ENCODE assay signal across 18 cellular contexts in the genomic region with DNA sequence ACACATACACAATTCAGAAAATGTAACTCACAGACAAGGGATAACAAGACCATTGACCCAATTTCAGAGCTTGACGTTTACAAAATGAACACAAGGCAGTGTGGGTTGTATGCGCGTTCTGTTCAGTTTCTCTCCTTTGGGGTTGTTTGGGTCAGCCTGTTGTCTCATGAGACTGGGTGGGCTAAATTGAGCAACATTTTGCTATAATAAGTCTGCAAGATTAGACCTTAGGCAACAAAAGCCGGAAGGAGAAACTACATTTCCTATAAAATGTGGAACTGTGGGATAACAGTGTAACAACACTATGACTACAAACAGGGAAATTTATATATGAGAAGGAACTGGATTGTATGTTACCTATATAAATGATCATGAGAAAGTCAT. TPM values are rescaled to one million over a fixed set of nuclear protein-coding genes. Genes with fewer than 3 reads are reported as not detected.
DNase-seq lines count a peak whose midpoint lies in the region; ATAC-seq, FAIRE-seq and TF ChIP-seq lines count a peak whose summit lies in the region.
"Had no signal": no experiment of that assay in that cellular context is flagged by ENCODE, and none has a peak within 500 bp of the region (broad histone marks: within the 10 kb centered on the region; RNA-seq: fewer than 3 reads in every experiment).

No MANE protein-coding gene starts in this region.

- H3K36me3 ChIP-seq in liver (ENCODE audit: control insufficient read depth in 4 of 4, insufficient read depth in 3 of 4, low read depth in 1 of 4, low read length in 3 of 4) (no peaks in the 10 kb centered on the region), HepG2 (replicated peaks in 1 of 2; ENCODE audit: control insufficient read depth in 1 of 2, insufficient read depth in 2 of 2, low read length in 2 of 2) (no peaks in the 10 kb centered on the region), gastroesophageal sphincter (no peaks in the 10 kb centered on the region)

- TF ChIP-seq EP300 in HepG2 (IDR thresholded peaks at IDR 0.05; ENCODE audit: low read depth in 2 of 2, low read length in 2 of 2) (no peak), HepG2 (CRISPR knock-in tag; IDR thresholded peaks at IDR 0.05; ENCODE audit: borderline replicate concordance) (no peak), gastroesophageal sphincter (IDR thresholded peaks at IDR 0.05) (no peak)

- TF ChIP-seq POLR2A in HepG2 (IDR thresholded peaks at IDR 0.05; ENCODE audit: insufficient read depth in 1 of 2, low read depth in 2 of 2, low read length in 2 of 2) (no peak), gastroesophageal sphincter (IDR thresholded peaks at IDR 0.05) (no peak)

- no peaks in the 10 kb centered on the region for H4K20me1 ChIP-seq in HepG2 (ENCODE audit: insufficient read depth, low read length)

- H3K9me3 ChIP-seq in liver (ENCODE audit: control insufficient read depth in 4 of 4, low read length in 3 of 4): no peaks in the 10 kb centered on the region
- no peaks in the 10 kb centered on the region for H3K9me3 ChIP-seq in HepG2 (ENCODE audit: low read length)
- H3K9me3 ChIP-seq in gastroesophageal sphincter: peaks cover 0 to 14% (median 0%) of the 10 kb centered on the region in 3 donors

- no peak overlapping the region for H3K9ac ChIP-seq in liver (ENCODE audit: low read depth in 1 of 2, low read length in 2 of 2)
- no peak overlapping the region for H3K9ac ChIP-seq in HepG2 (ENCODE audit: insufficient read depth, low read depth, low read length)

- in situ Hi-C loops in HepG2 (cut with HindIII; ENCODE audit: extremely low pct_ligation_motif_present, low pct_unique_long_range_greater_than_20kb): no loop called here

- no peak for FAIRE-seq in HepG2 (lab: Jason Lieb, UNC)
- FAIRE-seq: A204.1, GM19239, K562, urothelium cell line had no signal

- no peak overlapping the region for H3K4me3 ChIP-seq in liver (ENCODE audit: low read depth in 1 of 3, low read length in 3 of 3)
- H3K4me3 ChIP-seq in HepG2 (replicated peaks in 1 of 3; ENCODE audit: insufficient read depth in 1 of 3, low read depth in 2 of 3, low read length in 3 of 3): no peak overlapping the region
- no peak overlapping the region for H3K4me3 ChIP-seq in gastroesophageal sphincter
- H3K4me3 ChIP-seq: GM23338, K562, SK-N-MC had no signal

- ATAC-seq in HepG2 (no peak), gastroesophageal sphincter (peak; percentile 7), HG03196 (IDR thresholded peaks at IDR 0.05; ENCODE audit: unreplicated experiment) (no peak)
- no peak for ATAC-seq in activated CD4-positive, CD25-positive, alpha-beta regulatory T cell treated with anti-CD3 and anti-CD28 coated beads, Interleukin-2, amount 50 U/mL, for 24 hours
- ATAC-seq: GM23338, K562 had no signal

- WGBS in liver: 72% methylated on average over 4 of the region's 4 CpGs
- 53% methylated on average over 4 of the region's 4 CpGs for WGBS in HepG2 (ENCODE audit: low lambda C conversion rate)
- 60% methylated on average over 4 of the region's 4 CpGs for WGBS in gastroesophageal sphincter (ENCODE audit: low coverage in 1 of 2), 2 donors

- H3K27ac ChIP-seq in liver (ENCODE audit: low read depth in 1 of 2, low read length in 2 of 2) (peak overlapping the region; percentile 23 to 50), HepG2 (ENCODE audit: extremely low read length, insufficient read depth, low read length) (no peak overlapping the region), gastroesophageal sphincter (peak overlapping the region in 1 of 4 donors; percentile 14)
- H3K27ac ChIP-seq: SK-N-MC had no signal

- intact Hi-C loops in HepG2 (cut with micrococcal nuclease; ENCODE audit: unreplicated experiment): no loop called here

- CTCF ChIA-PET in HepG2 (lab: Yijun Ruan, JAX; ENCODE audit: low intra/inter-chr PET ratio, low total read pairs): no interaction called here

- TF ChIP-seq RAD21 in liver (IDR thresholded peaks at IDR 0.05): no peak
- no peak for TF ChIP-seq RAD21 in HepG2 (CRISPR knock-in tag; IDR thresholded peaks at IDR 0.05)

- POLR2A ChIA-PET in HepG2 (lab: Yijun Ruan, JAX): no interaction called here

- H2AFZ ChIP-seq in HepG2 (ENCODE audit: low read length): no peak overlapping the region
- H2AFZ ChIP-seq: GM23338 had no signal

- BruUV-seq in HepG2 (replicated peaks; lab: Mats Ljungman, UMichigan): no TSS peak

- no peaks in the 10 kb centered on the region for H3K79me2 ChIP-seq in HepG2 (ENCODE audit: insufficient read depth, low read length)

- H3K4me2 ChIP-seq in HepG2 (ENCODE audit: low read depth, low read length): no peak overlapping the region
- H3K4me2 ChIP-seq: GM23338 had no signal

- no peak for TF ChIP-seq CTCF in liver (IDR thresholded peaks at IDR 0.05; ENCODE audit: low read depth, low read length, missing input control)
- TF ChIP-seq CTCF in HepG2 (CRISPR knock-in tag; IDR thresholded peaks at IDR 0.05): no peak
- no peak for TF ChIP-seq CTCF in gastroesophageal sphincter (IDR thresholded peaks at IDR 0.05)

- H3K4me1 ChIP-seq in liver (ENCODE audit: control insufficient read depth in 4 of 4, insufficient read depth in 4 of 4, low read length in 3 of 4) (no peaks in the 10 kb centered on the region), HepG2 (ENCODE audit: insufficient read depth, low read length) (no peaks in the 10 kb centered on the region), gastroesophageal sphincter (no peaks in the 10 kb centered on the region)

- no peak for DNase-seq in HepG2 (ENCODE audit: low spot score)
- peak; percentile 64 for DNase-seq in medulla oblongata (ENCODE audit: extremely low spot score)
- DNase-seq in NCI-H1105 treated with DMSO at 0.1 percent for 48 hours (lab: John Stamatoyannopoulos, UW): no peak
- DNase-seq in NCI-H510A (lab: John Stamatoyannopoulos, UW): no peak
- DNase-seq: C1 segment of cervical spinal cord, NCI-H524 treated with DMSO at 0.1 percent for 48 hours, occipital lobe, OCI-M1 had no signal

- H3K27me3 ChIP-seq in liver (ENCODE audit: control insufficient read depth in 4 of 4, insufficient read depth in 4 of 4, low read length in 3 of 4) (no peaks in the 10 kb centered on the region), HepG2 (ENCODE audit: control insufficient read depth in 1 of 2, insufficient read depth in 2 of 2, low read length in 2 of 2) (peaks cover 2 to 3% of the 10 kb centered on the region in 2 experiments; a peak in 1 of 5 replicates), gastroesophageal sphincter (no peaks in the 10 kb centered on the region)

RNA-seq across cellular contexts. Expression of a gene that starts 18.9 kb away (rescaled TPM):
- 10 to 100 TPM; 25.1 to 34.5 TPM for total RNA-seq in liver
- polyA plus RNA-seq in liver: 10 to 100 TPM; 16.6 to 16.7 TPM
- total RNA-seq in HepG2 (2016; rRNA removed; fragmentation: Illumina TruSeq; extraction: Trizol): 90.4 and 114 TPM in 2 replicates
- 19.9 and 28.2 TPM in 2 replicates for total RNA-seq in HepG2 (2016; cell fraction: cytosol; rRNA removed; fragmentation: Illumina TruSeq; extraction: Trizol; ENCODE audit: low read depth)
- total RNA-seq in HepG2 (2016; cell fraction: insoluble cytoplasmic fraction; rRNA removed; fragmentation: Illumina TruSeq; extraction: Trizol): 86.9 and 108 TPM in 2 replicates
- total RNA-seq in HepG2 (2016; cell fraction: membrane; rRNA removed; fragmentation: Illumina TruSeq; extraction: Trizol): 66.0 and 81.9 TPM in 2 replicates
- 54.5 and 55.7 TPM in 2 replicates for total RNA-seq in HepG2 (2016; cell fraction: nucleus; rRNA removed; fragmentation: Illumina TruSeq; extraction: Trizol)
- polyA plus RNA-seq in HepG2 (2011; rRNA removed): 74.4 and 87.5 TPM in 2 replicates
- 50.8 and 73.9 TPM in 2 replicates for polyA plus RNA-seq in HepG2 (2011; cell fraction: cytosol; rRNA removed)
- 43.0 and 54.3 TPM in 2 replicates for polyA plus RNA-seq in HepG2 (2011; cell fraction: nucleus; rRNA removed)
- 111 and 121 TPM in 2 replicates for polyA plus RNA-seq in HepG2 (2012)
- polyA plus RNA-seq in HepG2 (2016; cell fraction: cytosol; fragmentation: Illumina TruSeq; extraction: Trizol; ENCODE audit: low read depth): 22.4 and 25.2 TPM in 2 replicates
- polyA plus RNA-seq in HepG2 (2016; cell fraction: insoluble cytoplasmic fraction; fragmentation: Illumina TruSeq; extraction: Trizol; ENCODE audit: low read depth): 97.9 and 98.6 TPM in 2 replicates
- 49.0 and 58.4 TPM in 2 replicates for polyA plus RNA-seq in HepG2 (2016; cell fraction: membrane; fragmentation: Illumina TruSeq; extraction: Trizol; ENCODE audit: low read depth)
- 57.8 and 60.3 TPM in 2 replicates for polyA plus RNA-seq in HepG2 (2016; cell fraction: nucleus; fragmentation: Illumina TruSeq; extraction: Trizol; ENCODE audit: insufficient read depth, low read depth)
- 53.9 and 54.2 TPM in 2 replicates for polyA minus RNA-seq in HepG2 (2011; rRNA and poly(A)+ RNA removed; ENCODE audit: low replicate concordance)
- 45.7 and 50.7 TPM in 2 replicates for polyA minus RNA-seq in HepG2 (2011; cell fraction: cytosol; rRNA and poly(A)+ RNA removed)
- 50.5 and 65.3 TPM in 2 replicates for polyA minus RNA-seq in HepG2 (2011; cell fraction: nucleus; rRNA and poly(A)+ RNA removed)
- 100 to 1,000 TPM in 1 of 4 donors, 10 to 100 TPM in 3; 65.3 to 110 (median 67.6) TPM for total RNA-seq in gastroesophageal sphincter

RNA-seq across cellular contexts. Expression of a gene that starts 58.1 kb away (rescaled TPM):
- total RNA-seq in liver (100 to 1,000 TPM; 125 to 174 TPM), HepG2 (2016; rRNA removed; fragmentation: Illumina TruSeq; extraction: Trizol) (0.56 and 0.89 TPM in 2 replicates), gastroesophageal sphincter (1 to 10 TPM in 1 of 4 donors, under 1 TPM in 2, not detected in 1; 0.10 to 4.0 (median 0.46) TPM)
- polyA plus RNA-seq in liver (100 to 1,000 TPM in 1 of 2 donors, 10 to 100 TPM in 1; 62.4 to 114 TPM), HepG2 (2011; rRNA removed) (37.8 and 63.7 TPM in 2 replicates)
- 0.10 and 0.26 TPM in 2 replicates for total RNA-seq in HepG2 (2016; cell fraction: cytosol; rRNA removed; fragmentation: Illumina TruSeq; extraction: Trizol; ENCODE audit: low read depth)
- 0.58 and 1.1 TPM in 2 replicates for total RNA-seq in HepG2 (2016; cell fraction: insoluble cytoplasmic fraction; rRNA removed; fragmentation: Illumina TruSeq; extraction: Trizol)
- 0.22 and 0.59 TPM in 2 replicates for total RNA-seq in HepG2 (2016; cell fraction: membrane; rRNA removed; fragmentation: Illumina TruSeq; extraction: Trizol)
- 1.8 and 2.1 TPM in 2 replicates for total RNA-seq in HepG2 (2016; cell fraction: nucleus; rRNA removed; fragmentation: Illumina TruSeq; extraction: Trizol)
- polyA plus RNA-seq in HepG2 (2011; cell fraction: cytosol; rRNA removed): 17.0 and 30.5 TPM in 2 replicates
- polyA plus RNA-seq in HepG2 (2011; cell fraction: nucleus; rRNA removed): 159 and 187 TPM in 2 replicates
- 38.1 and 88.4 TPM in 2 replicates for polyA plus RNA-seq in HepG2 (2012)
- 0.11 TPM in 2 replicates for polyA plus RNA-seq in HepG2 (2016; cell fraction: cytosol; fragmentation: Illumina TruSeq; extraction: Trizol; ENCODE audit: low read depth)
- polyA plus RNA-seq in HepG2 (2016; cell fraction: insoluble cytoplasmic fraction; fragmentation: Illumina TruSeq; extraction: Trizol; ENCODE audit: low read depth): 0.50 and 0.67 TPM in 2 replicates
- polyA plus RNA-seq in HepG2 (2016; cell fraction: membrane; fragmentation: Illumina TruSeq; extraction: Trizol; ENCODE audit: low read depth): 0.20 and 0.25 TPM in 2 replicates
- 1.8 and 2.3 TPM in 2 replicates for polyA plus RNA-seq in HepG2 (2016; cell fraction: nucleus; fragmentation: Illumina TruSeq; extraction: Trizol; ENCODE audit: insufficient read depth, low read depth)
- polyA minus RNA-seq in HepG2 (2011; rRNA and poly(A)+ RNA removed; ENCODE audit: low replicate concordance): 3.5 and 84.7 TPM in 2 replicates
- polyA minus RNA-seq in HepG2 (2011; cell fraction: cytosol; rRNA and poly(A)+ RNA removed): 24.7 and 49.8 TPM in 2 replicates
- polyA minus RNA-seq in HepG2 (2011; cell fraction: nucleus; rRNA and poly(A)+ RNA removed): 65.0 and 124 TPM in 2 replicates

Comparison
In these comparisons a context has a peak if more than half of its experiments do, and no peak if none do; other contexts are left out.
1. RNA of a gene that starts 58.1 kb away (total RNA-seq): 125 to 174 TPM in liver; 0.10 to 2.1 TPM in HepG2 and 0.10 to 4.0 TPM in gastroesophageal sphincter; every median in the first group is over 10 times any median in the second.